ENCODE assay signal across 20 cellular contexts in genomic region chr10:66414943-66415342, GRCh38.
DNase-seq lines count a peak whose midpoint lies in the region; ATAC-seq, FAIRE-seq and TF ChIP-seq lines count a peak whose summit lies in the region.
"Had no signal": no experiment of that assay in that cellular context is flagged by ENCODE, and none has a peak within 500 bp of the region (broad histone marks: within the 10 kb centered on the region; RNA-seq: fewer than 3 reads in every experiment).

No MANE protein-coding gene starts in this region.

- no peak overlapping the region for H3K9ac ChIP-seq in neuronal stem cell (ENCODE audit: low read depth, low read length, poor library complexity)
- H3K9ac ChIP-seq: GM23248 had no signal

- intact Hi-C loops in OCI-LY7 (cut with micrococcal nuclease; ENCODE audit: unreplicated experiment) = no loop called here

- H4K8ac ChIP-seq in neuronal stem cell (ENCODE audit: low read depth, low read length) = no peak overlapping the region

- BruUV-seq in OCI-LY7 (replicated peaks; lab: Mats Ljungman, UMichigan) = no TSS peak

- H3K27ac ChIP-seq in neuronal stem cell (replicated peaks; ENCODE audit: low read length) (no peak overlapping the region), OCI-LY7 (ENCODE audit: low read depth, low read length, poor library complexity, severe bottlenecking) (no peak overlapping the region)
- H3K27ac ChIP-seq: GM23248 had no signal

- no peaks in the 10 kb centered on the region for H3K27me3 ChIP-seq in bronchial epithelial cell (ENCODE audit: control insufficient read depth, insufficient read depth, low read length)
- no peaks in the 10 kb centered on the region for H3K27me3 ChIP-seq in neuronal stem cell (ENCODE audit: control insufficient read depth in 3 of 3, insufficient read depth in 3 of 3, low read depth in 1 of 3, low read length in 3 of 3)

- H3K9me3 ChIP-seq in neuronal stem cell (replicated peaks in 1 of 2; ENCODE audit: control insufficient read depth in 2 of 2, insufficient read depth in 1 of 2, low read depth in 1 of 2, low read length in 2 of 2) (no peaks in the 10 kb centered on the region), OCI-LY7 (ENCODE audit: low read length) (no peaks in the 10 kb centered on the region)

- CTCF ChIA-PET in OCI-LY7 (lab: Charles Lee; ENCODE audit: unreplicated experiment) = no interaction called here

- no peak overlapping the region for H2AK5ac ChIP-seq in neuronal stem cell (ENCODE audit: low read depth, low read length)

- H2BK15ac ChIP-seq in neuronal stem cell (ENCODE audit: low read length) = no peak overlapping the region

- no peaks in the 10 kb centered on the region for H3K79me2 ChIP-seq in OCI-LY7 (ENCODE audit: insufficient read depth, low read depth, low read length)

- no peak overlapping the region for H3K4ac ChIP-seq in neuronal stem cell (ENCODE audit: low read length)

- no peaks in the 10 kb centered on the region for H3K4me1 ChIP-seq in neuronal stem cell (ENCODE audit: control insufficient read depth in 2 of 2, insufficient read depth in 1 of 2, low read depth in 1 of 2, low read length in 2 of 2)
- no peaks in the 10 kb centered on the region for H3K4me1 ChIP-seq in OCI-LY7 (ENCODE audit: insufficient read depth, low read length, poor library complexity, severe bottlenecking)

- no peaks in the 10 kb centered on the region for H3K79me1 ChIP-seq in neuronal stem cell (ENCODE audit: low read depth, low read length)

- H4K20me1 ChIP-seq in OCI-LY7 (ENCODE audit: insufficient read depth, low read length) = no peaks in the 10 kb centered on the region

- peak overlapping the region; percentile 65 for H3K14ac ChIP-seq in neuronal stem cell (ENCODE audit: low read length)

- no peak overlapping the region for H2BK5ac ChIP-seq in neuronal stem cell (ENCODE audit: low read length)

- no peaks in the 10 kb centered on the region for H3K36me3 Mint-ChIP-seq in stimulated activated memory B cell treated with anti-CD40 and anti-IgM and Interleukin-4, amounts not matched to agents 10 μg/mL and 1 μg/mL and 100 μg/mL, for 72 hours
- H3K36me3 Mint-ChIP-seq: CD4-positive, alpha-beta memory T cell had no signal

- no peaks in the 10 kb centered on the region for H3K4me1 Mint-ChIP-seq in stimulated activated memory B cell treated with anti-CD40 and anti-IgM and Interleukin-4, amounts not matched to agents 10 μg/mL and 1 μg/mL and 100 μg/mL, for 72 hours
- H3K4me1 Mint-ChIP-seq: CD4-positive, alpha-beta memory T cell; H9 had no signal

- TF ChIP-seq CTCF in bronchial epithelial cell (IDR thresholded peaks at IDR 0.05; ENCODE audit: insufficient read depth, low read length, severe bottlenecking) = no peak
- TF ChIP-seq CTCF in OCI-LY7 (conservative IDR thresholded peaks at IDR 0.05; ENCODE audit: low read length) = no peak

- POLR2A ChIA-PET in OCI-LY7 (lab: Charles Lee) = no interaction called here

- H3K27me3 Mint-ChIP-seq in stimulated activated memory B cell treated with anti-CD40 and anti-IgM and Interleukin-4, amounts not matched to agents 10 μg/mL and 1 μg/mL and 100 μg/mL, for 72 hours = no peaks in the 10 kb centered on the region
- H3K27me3 Mint-ChIP-seq: CD4-positive, alpha-beta memory T cell had no signal

- FAIRE-seq in bronchial epithelial cell (lab: Jason Lieb, UNC) = peak; percentile 7
- FAIRE-seq: GM12891, GM18507, GM19239 had no signal

- ATAC-seq in stimulated activated memory B cell treated with anti-CD40 and anti-IgM and Interleukin-4, amounts not matched to agents 10 μg/mL and 1 μg/mL and 100 μg/mL, for 72 hours = peak; percentile 45
- ATAC-seq in HG03139 (IDR thresholded peaks at IDR 0.05; ENCODE audit: unreplicated experiment) = no peak

- no peak overlapping the region for H2BK12ac ChIP-seq in neuronal stem cell (ENCODE audit: low read length)

- H3K4me2 ChIP-seq in neuronal stem cell (ENCODE audit: insufficient read depth, low read length, poor library complexity, severe bottlenecking) (no peak overlapping the region), OCI-LY7 (ENCODE audit: low read length) (no peak overlapping the region)

- H3K9me2 ChIP-seq in OCI-LY7 (ENCODE audit: insufficient read depth, low read length) = no peaks in the 10 kb centered on the region

- H3K4me3 ChIP-seq in bronchial epithelial cell (ENCODE audit: low read depth, low read length) (no peak overlapping the region), neuronal stem cell (ENCODE audit: low read length in 2 of 2) (peak overlapping the region in 1 of 2 donors; percentile 37), OCI-LY7 (ENCODE audit: low read depth, low read length, poor library complexity, severe bottlenecking) (no peak overlapping the region)
- H3K4me3 ChIP-seq: GM23248 had no signal

- H3K36me3 ChIP-seq in bronchial epithelial cell (ENCODE audit: control insufficient read depth, insufficient read depth, low read length) = no peaks in the 10 kb centered on the region
- no peaks in the 10 kb centered on the region for H3K36me3 ChIP-seq in neuronal stem cell (replicated peaks in 1 of 2; ENCODE audit: control insufficient read depth in 2 of 2, insufficient read depth in 2 of 2, low read length in 2 of 2)
- H3K36me3 ChIP-seq in OCI-LY7 (ENCODE audit: insufficient read depth, low read length) = no peaks in the 10 kb centered on the region

- no peak overlapping the region for H3K18ac ChIP-seq in neuronal stem cell (ENCODE audit: low read length)

- DNase-seq in bronchial epithelial cell (ENCODE audit: low read depth) (no peak), neuronal stem cell (ENCODE audit: low spot score) (no peak), SK-N-DZ (ENCODE audit: low spot score) (no peak), OCI-LY7 (ENCODE audit: low spot score) (no peak), AG08395 (ENCODE audit: low spot score) (no peak)
- DNase-seq: C1 segment of cervical spinal cord; Calu3; CD4-positive, alpha-beta memory T cell; COR-L47; DMS53; DMS79 treated with DMSO at 0.1 percent for 48 hours; GF-D8; GM23248; H9; HFFc6 had no signal

- WGBS in neuronal stem cell (ENCODE audit: extremely low coverage in 2 of 2, insufficient read length in 2 of 2, insufficient replicate concordance in 1 of 2), 2 donors = no CpG with 5 or more reads among the region's 2 CpGs

- H3K23ac ChIP-seq in neuronal stem cell (ENCODE audit: low read depth, low read length, poor library complexity) = no peak overlapping the region

- no peak overlapping the region for H3K4me3 Mint-ChIP-seq in stimulated activated memory B cell treated with anti-CD40 and anti-IgM and Interleukin-4, amounts not matched to agents 10 μg/mL and 1 μg/mL and 100 μg/mL, for 72 hours
- H3K4me3 Mint-ChIP-seq: CD4-positive, alpha-beta memory T cell; H9; HFFc6 had no signal

- no peak overlapping the region for H3K27ac Mint-ChIP-seq in stimulated activated memory B cell treated with anti-CD40 and anti-IgM and Interleukin-4, amounts not matched to agents 10 μg/mL and 1 μg/mL and 100 μg/mL, for 72 hours
- H3K27ac Mint-ChIP-seq: CD4-positive, alpha-beta memory T cell; H9; HFFc6 had no signal

- H3K9me3 Mint-ChIP-seq in stimulated activated memory B cell treated with anti-CD40 and anti-IgM and Interleukin-4, amounts not matched to agents 10 μg/mL and 1 μg/mL and 100 μg/mL, for 72 hours = peaks cover 22% of the 10 kb centered on the region

- no peak overlapping the region for H2AFZ ChIP-seq in neuronal stem cell (ENCODE audit: low read length)
- H2AFZ ChIP-seq in OCI-LY7 (ENCODE audit: low read length) = no peak overlapping the region
- H2AFZ ChIP-seq: GM23248 had no signal

- no peak overlapping the region for H4K91ac ChIP-seq in neuronal stem cell (ENCODE audit: low read depth, low read length, poor library complexity)

- H2BK120ac ChIP-seq in neuronal stem cell (ENCODE audit: low read depth, low read length) = no peak overlapping the region
